In genomic region chr14:54796961-54797360, GRCh38 we compare ENCODE assay signal across 20 cellular contexts.
DNase-seq lines count a peak whose midpoint lies in the region; ATAC-seq and TF ChIP-seq lines count a peak whose summit lies in the region.
"Had no signal": no experiment of that assay in that cellular context is flagged by ENCODE, and none has a peak within 500 bp of the region (broad histone marks: within the 10 kb centered on the region; RNA-seq: fewer than 3 reads in every experiment).

No MANE protein-coding gene starts in this region.

- DNase-seq in A172 (ENCODE audit: low spot score) (peak; percentile 29), HS-5 (ENCODE audit: low read depth) (peak; percentile 70), amniotic epithelial cell (ENCODE audit: low read depth) (peak; percentile 52), fibroblast of the aortic adventitia (ENCODE audit: low read depth) (peak; percentile 63), aorta (no peak)
- no peak for DNase-seq in activated CD4-positive, CD25-positive, alpha-beta regulatory T cell treated with anti-CD3 and anti-CD28 coated beads, Interleukin-2, amount 50 U/mL, for 72 hours
- DNase-seq: activated CD4-positive, alpha-beta T cell treated with anti-CD3 and anti-CD28 coated beads for 36 hours; activated naive CD4-positive, alpha-beta T cell treated with Interleukin-2 at 50 U/mL for 16 hours; cerebellar nuclear complex; COR-L47; erythroblast; MV-4-11; NCI-H2081 treated with DMSO at 0.1 percent for 48 hours; NCI-H774; stimulated activated CD4-positive, alpha-beta T cell treated with anti-CD3 and anti-CD28 coated beads, Interleukin-2, amount 100 ng/mL, for 24 hours; stimulated activated CD8-positive, alpha-beta memory T cell treated with anti-CD3 and anti-CD28 coated beads, Interleukin-4, amount 100 ng/mL, for 48 hours had no signal

- no peaks in the 10 kb centered on the region for H3K4me1 ChIP-seq in aorta (ENCODE audit: control insufficient read depth in 1 of 2, insufficient read depth in 2 of 2, low read length in 2 of 2)

- no peak for ATAC-seq in HG02588 (IDR thresholded peaks at IDR 0.05; ENCODE audit: unreplicated experiment)
- no peak for ATAC-seq in HG02678 (IDR thresholded peaks at IDR 0.05; ENCODE audit: unreplicated experiment)
- no peak for ATAC-seq in aorta (ENCODE audit: low FRiP score)
- ATAC-seq: activated CD4-positive, alpha-beta T cell treated with anti-CD3 and anti-CD28 coated beads for 36 hours had no signal

- H3K9me3 ChIP-seq in aorta (ENCODE audit: control insufficient read depth, low read length), result peaks cover 1% of the 10 kb centered on the region
- H3K9me3 ChIP-seq: thoracic aorta had no signal

- no peak for TF ChIP-seq CTCF in fibroblast of the aortic adventitia (IDR thresholded peaks at IDR 0.05; ENCODE audit: insufficient read depth, low read length)

- H3K36me3 ChIP-seq in aorta (ENCODE audit: control insufficient read depth in 1 of 2, insufficient read depth in 2 of 2, low read length in 1 of 2), result no peaks in the 10 kb centered on the region
- H3K36me3 ChIP-seq: thoracic aorta had no signal

- no peaks in the 10 kb centered on the region for H3K27me3 ChIP-seq in aorta (ENCODE audit: control insufficient read depth in 1 of 2, insufficient read depth in 2 of 2, low read length in 1 of 2)

- H3K27ac ChIP-seq in aorta (ENCODE audit: low read depth in 1 of 2, low read length in 2 of 2), result no peak overlapping the region
- H3K27ac ChIP-seq: thoracic aorta had no signal

- intact Hi-C loops in aorta (cut with DNase I), result no loop called here

- H3K4me3 ChIP-seq in fibroblast of the aortic adventitia (ENCODE audit: low read depth, low read length) (no peak overlapping the region), aorta (ENCODE audit: low read length in 2 of 2) (no peak overlapping the region)
- H3K4me3 ChIP-seq: lung, thoracic aorta had no signal

Comparison
In these comparisons a context has a peak if more than half of its experiments do, and no peak if none do; other contexts are left out.
1. DNase-seq: peak in A172 (single experiment), HS-5 (single experiment), amniotic epithelial cell (single experiment) and fibroblast of the aortic adventitia (single experiment); none in activated CD4-positive, CD25-positive, alpha-beta regulatory T cell treated with anti-CD3 and anti-CD28 coated beads, Interleukin-2, amount 50 U/mL, for 72 hours (single experiment) and aorta (0 of 2).